In the genomic region with DNA sequence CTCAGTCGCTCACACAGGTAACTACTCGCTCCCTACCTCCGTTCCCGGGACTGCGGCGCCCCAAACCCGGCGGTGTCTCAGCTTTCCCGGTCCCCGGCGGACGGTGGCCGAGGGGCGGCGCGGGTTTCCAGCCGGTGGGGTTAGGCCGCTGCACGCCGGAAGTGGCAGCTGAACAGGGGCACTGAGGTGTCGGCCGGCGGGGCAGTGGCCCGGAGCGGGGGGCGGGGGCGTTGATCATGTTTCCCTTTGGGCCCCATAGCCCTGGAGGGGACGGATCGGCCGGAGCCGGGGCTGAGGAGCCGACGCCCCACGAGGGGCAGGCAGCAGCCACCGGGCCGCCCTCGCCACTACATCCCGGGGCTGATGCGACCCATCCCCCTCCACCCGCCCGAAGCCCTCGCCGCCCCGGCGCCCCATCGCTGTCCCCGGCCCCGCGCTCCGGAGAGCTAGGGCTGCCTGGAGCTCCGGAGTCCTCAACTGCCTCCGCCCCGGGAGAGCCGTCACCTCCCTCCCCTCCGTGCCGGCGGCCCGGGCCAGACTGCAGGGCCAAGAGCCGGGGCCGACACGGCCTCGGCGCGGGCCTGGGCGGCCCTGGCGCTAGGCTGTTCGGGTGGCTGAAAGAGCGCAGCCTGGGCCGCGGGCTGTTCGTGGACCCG, we compare ENCODE assay signal across 8 cellular contexts.
DNase-seq lines count a peak whose midpoint lies in the region; ATAC-seq and TF ChIP-seq lines count a peak whose summit lies in the region.

A gene with protein sequence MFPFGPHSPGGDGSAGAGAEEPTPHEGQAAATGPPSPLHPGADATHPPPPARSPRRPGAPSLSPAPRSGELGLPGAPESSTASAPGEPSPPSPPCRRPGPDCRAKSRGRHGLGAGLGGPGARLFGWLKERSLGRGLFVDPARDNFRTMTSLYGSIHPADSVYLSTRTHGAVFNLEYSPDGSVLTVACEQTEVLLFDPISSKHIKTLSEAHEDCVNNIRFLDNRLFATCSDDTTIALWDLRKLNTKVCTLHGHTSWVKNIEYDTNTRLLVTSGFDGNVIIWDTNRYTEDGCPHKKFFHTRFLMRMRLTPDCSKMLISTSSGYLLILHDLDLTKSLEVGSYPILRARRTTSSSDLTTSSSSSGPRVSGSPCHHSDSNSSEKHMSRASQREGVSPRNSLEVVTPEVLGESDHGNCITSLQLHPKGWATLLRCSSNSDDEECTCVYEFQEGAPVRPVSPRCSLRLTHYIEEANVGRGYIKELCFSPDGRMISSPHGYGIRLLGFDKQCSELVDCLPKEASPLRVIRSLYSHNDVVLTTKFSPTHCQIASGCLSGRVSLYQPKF (plus strand): TSS at position 167 of the 656 bp plus-strand sequence. CDS start 70 bp downstream, at position 237.

- peak; percentile 85 for ATAC-seq in HG03432 (IDR thresholded peaks at IDR 0.05; ENCODE audit: unreplicated experiment)

- DNase-seq in C1 segment of cervical spinal cord (lab: John Stamatoyannopoulos, UW) (peak; percentile 32 to 91 (median 80)), NCI-H69 (lab: John Stamatoyannopoulos, UW) (peak; percentile 93), medulla oblongata (ENCODE audit: extremely low spot score) (peak; percentile 75)
- DNase-seq in activated CD8-positive, alpha-beta memory T cell treated with anti-CD3 and anti-CD28 coated beads for 1 hour (ENCODE audit: extremely low read depth in 1 of 2, low read depth in 1 of 2): peak; percentile 64 to 81
- DNase-seq in effector CD8-positive, alpha-beta T cell (lab: John Stamatoyannopoulos, UW): peak; percentile 79
- DNase-seq in stimulated activated CD8-positive, alpha-beta memory T cell treated with anti-CD3 and anti-CD28 coated beads, Interleukin-12 subunit alpha, Interleukin-12 subunit beta, amount 100 ng/mL, for 1 hour (ENCODE audit: low read depth): peak; percentile 74

- TF ChIP-seq POLR2A in GM19193 (IDR thresholded peaks at IDR 0.05; ENCODE audit: extremely low read depth, insufficient read depth, insufficient read length): peak; percentile 79

Comparison
In these comparisons a context has a peak if more than half of its experiments do, and no peak if none do; other contexts are left out.
1. Peak in every context shown above with its lines: DNase-seq and ATAC-seq.